8 cellular contexts compared by ENCODE assay signal in genomic region chr5:65722575-65723424, GRCh38. TPM values are rescaled to one million over a fixed set of nuclear protein-coding genes. Genes with fewer than 3 reads are reported as not detected.
DNase-seq lines count a peak whose midpoint lies in the region; ATAC-seq and TF ChIP-seq lines count a peak whose summit lies in the region.

No MANE protein-coding gene starts in this region.

- H3K9me3 Mint-ChIP-seq in CD8-positive, alpha-beta T cell: no peaks in the 10 kb centered on the region
- no peaks in the 10 kb centered on the region for H3K9me3 Mint-ChIP-seq in activated T-helper 17 cell treated with anti-CD3 and anti-CD28 coated beads, Interleukin-2, amount 50 U/mL, for 72 hours

- no peaks in the 10 kb centered on the region for H3K27me3 ChIP-seq in CD8-positive, alpha-beta T cell (ENCODE audit: insufficient read depth, low read length)
- H3K27me3 ChIP-seq in neuron (ENCODE audit: insufficient read depth, low read length): no peaks in the 10 kb centered on the region

- H2AFZ ChIP-seq in neuron (ENCODE audit: low read depth, low read length): peak overlapping the region; percentile 20

- no peak for TF ChIP-seq CTCF in CD8-positive, alpha-beta T cell (IDR thresholded peaks at IDR 0.05)

- H3K27ac ChIP-seq in CD8-positive, alpha-beta T cell (ENCODE audit: low read depth, low read length): no peak overlapping the region

- peak overlapping the region; percentile 87 for H3K4me3 Mint-ChIP-seq in CD8-positive, alpha-beta T cell
- no peak overlapping the region for H3K4me3 Mint-ChIP-seq in activated T-helper 17 cell treated with anti-CD3 and anti-CD28 coated beads, Interleukin-2, amount 50 U/mL, for 72 hours

- H3K4me3 ChIP-seq in CD8-positive, alpha-beta T cell (ENCODE audit: low read depth, low read length): peak overlapping the region; percentile 54
- peak overlapping the region; percentile 89 for H3K4me3 ChIP-seq in neuron (ENCODE audit: low read length)

- H3K36me3 Mint-ChIP-seq in CD8-positive, alpha-beta T cell: peaks cover 17% of the 10 kb centered on the region
- H3K36me3 Mint-ChIP-seq in activated T-helper 17 cell treated with anti-CD3 and anti-CD28 coated beads, Interleukin-2, amount 50 U/mL, for 72 hours (ENCODE audit: low read depth): no peaks in the 10 kb centered on the region

- DNase-seq in CD8-positive, alpha-beta T cell: no peak
- DNase-seq in NCI-H345 treated with DMSO at 0.1 percent for 48 hours (lab: John Stamatoyannopoulos, UW; ENCODE audit: unreplicated experiment) (peak; percentile 21), germinal center (ENCODE audit: low spot score) (peak; percentile 19)
- DNase-seq in activated CD8-positive, alpha-beta memory T cell treated with anti-CD3 and anti-CD28 coated beads, Interleukin-2, amount 50 U/mL, for 4 hours: no peak

- peak overlapping the region; percentile 94 for H3K27ac Mint-ChIP-seq in CD8-positive, alpha-beta T cell
- H3K27ac Mint-ChIP-seq in activated T-helper 17 cell treated with anti-CD3 and anti-CD28 coated beads, Interleukin-2, amount 50 U/mL, for 72 hours: peak overlapping the region; percentile 77

- H3K36me3 ChIP-seq in CD8-positive, alpha-beta T cell (ENCODE audit: insufficient read depth, low read length): no peaks in the 10 kb centered on the region
- peaks cover 10% of the 10 kb centered on the region for H3K36me3 ChIP-seq in neuron (ENCODE audit: insufficient read depth, low read length)

- no peak for ATAC-seq in CD8-positive, alpha-beta T cell
- ATAC-seq in GM21447 (IDR thresholded peaks at IDR 0.05; ENCODE audit: unreplicated experiment) (peak; percentile 8), GM19397 (IDR thresholded peaks at IDR 0.05; ENCODE audit: unreplicated experiment) (no peak)
- ATAC-seq in activated T-helper 17 cell treated with anti-CD3 and anti-CD28 coated beads, Interleukin-2, amount 50 U/mL, for 72 hours (replicated peaks): no peak

- intact Hi-C loops in CD8-positive, alpha-beta T cell (cut with DNase I, micrococcal nuclease): loop anchor here (1.0 to 5.0 kb wide), 6 partner anchors 98 to 422 kb away; partner anchors contain the start of genes CENPK (in 2 of the 2), PPWD1 (in 2 of the 2), ERBIN (in 1 of the 2) and SREK1 (in 1 of the 2)

- H3K4me1 ChIP-seq in CD8-positive, alpha-beta T cell (ENCODE audit: insufficient read depth, low read length): peaks cover 36% of the 10 kb centered on the region
- H3K4me1 ChIP-seq in neuron (ENCODE audit: insufficient read depth, low read length): peaks cover 15% of the 10 kb centered on the region

- CTCF ChIA-PET in CD8-positive, alpha-beta T cell (lab: Charles Lee): no interaction called here

- no peaks in the 10 kb centered on the region for H3K9me3 ChIP-seq in CD8-positive, alpha-beta T cell (ENCODE audit: low read length)
- no peaks in the 10 kb centered on the region for H3K9me3 ChIP-seq in neuron (ENCODE audit: low read length)

- H3K4me1 Mint-ChIP-seq in CD8-positive, alpha-beta T cell (ENCODE audit: low read depth): peaks cover 25% of the 10 kb centered on the region
- H3K4me1 Mint-ChIP-seq in activated T-helper 17 cell treated with anti-CD3 and anti-CD28 coated beads, Interleukin-2, amount 50 U/mL, for 72 hours: peaks cover 9% of the 10 kb centered on the region

- POLR2A ChIA-PET in CD8-positive, alpha-beta T cell (lab: Charles Lee): interaction anchor here (4.4 kb wide), 1 partner anchor 204 kb away, joined by 29 read pairs; the partner anchor contains the start of gene ERBIN

- no peaks in the 10 kb centered on the region for H3K27me3 Mint-ChIP-seq in CD8-positive, alpha-beta T cell (ENCODE audit: low read depth)
- H3K27me3 Mint-ChIP-seq in activated T-helper 17 cell treated with anti-CD3 and anti-CD28 coated beads, Interleukin-2, amount 50 U/mL, for 72 hours: no peaks in the 10 kb centered on the region

RNA-seq across cellular contexts. Expression of gene NLN, which starts 0.8 kb away (rescaled TPM):
- total RNA-seq in CD8-positive, alpha-beta T cell: 1 to 10 TPM; 1.4 to 1.5 TPM
- total RNA-seq in activated T-helper 17 cell treated with anti-CD3 and anti-CD28 coated beads, Interleukin-2, amount 50 U/mL, for 72 hours: 10 to 100 TPM; 13.5 to 32.2 TPM

RNA-seq across cellular contexts. Expression of gene SGTB, which starts 0.9 kb away (rescaled TPM):
- total RNA-seq in CD8-positive, alpha-beta T cell: 10 to 100 TPM; 77.9 to 79.5 TPM
- total RNA-seq in activated T-helper 17 cell treated with anti-CD3 and anti-CD28 coated beads, Interleukin-2, amount 50 U/mL, for 72 hours: 10 to 100 TPM; 14.9 to 18.4 TPM

Comparison
In these comparisons a context has a peak if more than half of its experiments do, and no peak if none do; other contexts are left out.
1. DNase-seq: peak in NCI-H345 treated with DMSO at 0.1 percent for 48 hours (single experiment) and germinal center (single experiment); none in CD8-positive, alpha-beta T cell (0 of 7) and activated CD8-positive, alpha-beta memory T cell treated with anti-CD3 and anti-CD28 coated beads, Interleukin-2, amount 50 U/mL, for 4 hours (single experiment).
2. RNA of gene NLN, which starts 0.8 kb away (total RNA-seq): 13.5 to 32.2 TPM in activated T-helper 17 cell treated with anti-CD3 and anti-CD28 coated beads, Interleukin-2, amount 50 U/mL, for 72 hours; 1.4 to 1.5 TPM in CD8-positive, alpha-beta T cell; every median in the first group is over 4 times any median in the second.
3. RNA of gene SGTB, which starts 0.9 kb away (total RNA-seq): 77.9 to 79.5 TPM in CD8-positive, alpha-beta T cell; 14.9 to 18.4 TPM in activated T-helper 17 cell treated with anti-CD3 and anti-CD28 coated beads, Interleukin-2, amount 50 U/mL, for 72 hours; every median in the first group is over 4 times any median in the second.